2 cellular contexts compared by ENCODE assay signal in genomic region chr13:112057736-112058518, GRCh38.
TF ChIP-seq lines count a peak whose summit lies in the region.

No MANE protein-coding gene starts in this region.

TF ChIP-seq in HEK293, 187 proteins besides CTCF, POLR2A, EP300 and RAD21 (continues in another document):
- TF ChIP-seq, protein P1, sequence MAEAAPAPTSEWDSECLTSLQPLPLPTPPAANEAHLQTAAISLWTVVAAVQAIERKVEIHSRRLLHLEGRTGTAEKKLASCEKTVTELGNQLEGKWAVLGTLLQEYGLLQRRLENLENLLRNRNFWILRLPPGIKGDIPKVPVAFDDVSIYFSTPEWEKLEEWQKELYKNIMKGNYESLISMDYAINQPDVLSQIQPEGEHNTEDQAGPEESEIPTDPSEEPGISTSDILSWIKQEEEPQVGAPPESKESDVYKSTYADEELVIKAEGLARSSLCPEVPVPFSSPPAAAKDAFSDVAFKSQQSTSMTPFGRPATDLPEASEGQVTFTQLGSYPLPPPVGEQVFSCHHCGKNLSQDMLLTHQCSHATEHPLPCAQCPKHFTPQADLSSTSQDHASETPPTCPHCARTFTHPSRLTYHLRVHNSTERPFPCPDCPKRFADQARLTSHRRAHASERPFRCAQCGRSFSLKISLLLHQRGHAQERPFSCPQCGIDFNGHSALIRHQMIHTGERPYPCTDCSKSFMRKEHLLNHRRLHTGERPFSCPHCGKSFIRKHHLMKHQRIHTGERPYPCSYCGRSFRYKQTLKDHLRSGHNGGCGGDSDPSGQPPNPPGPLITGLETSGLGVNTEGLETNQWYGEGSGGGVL (tag by site-specific recombination; IDR thresholded peaks at IDR 0.05) = 0 out of 2 replicates have a peak, but pooled peaks have one; percentile 7
- no peak for TF ChIP-seq ZNF645 (tag by site-specific recombination; IDR thresholded peaks at IDR 0.05)
- TF ChIP-seq ZNF701 (tag by site-specific recombination; IDR thresholded peaks at IDR 0.05) = no peak
- TF ChIP-seq MEIS1 (CRISPR knock-in tag; IDR thresholded peaks at IDR 0.05; ENCODE audit: borderline replicate concordance) = no peak
- peak; percentile 75 for TF ChIP-seq GLIS2 (tag by site-specific recombination; IDR thresholded peaks at IDR 0.05)
- no peak for TF ChIP-seq ZNF274 (IDR thresholded peaks at IDR 0.05; ENCODE audit: low read length)
- TF ChIP-seq ZNF274 (tag by site-specific recombination; IDR thresholded peaks at IDR 0.05; ENCODE audit: borderline replicate concordance) = no peak
- peak; percentile 82 for TF ChIP-seq ZNF18 (tag by site-specific recombination; IDR thresholded peaks at IDR 0.05)
- TF ChIP-seq SP7 (tag by site-specific recombination; IDR thresholded peaks at IDR 0.05) = peak; percentile 38
- TF ChIP-seq ZNF23 (tag by site-specific recombination; IDR thresholded peaks at IDR 0.05; ENCODE audit: borderline replicate concordance) = no peak
- TF ChIP-seq ZBTB17 (tag by site-specific recombination; IDR thresholded peaks at IDR 0.05) = no peak; the same call in 1 of the 2 replicates
- TF ChIP-seq ZNF362 (tag by site-specific recombination; IDR thresholded peaks at IDR 0.05) = peak; percentile 6; the same call in 1 of the 2 replicates
- TF ChIP-seq ZBTB20 (tag by site-specific recombination; IDR thresholded peaks at IDR 0.05) = peak; percentile 48; the same call in 1 of the 2 replicates
- TF ChIP-seq ZSCAN4 (tag by site-specific recombination; IDR thresholded peaks at IDR 0.05) = no peak
- TF ChIP-seq ZFP37 (tag by site-specific recombination; IDR thresholded peaks at IDR 0.05) = no peak
- peak; percentile 41; the same call in 1 of the 2 replicates for TF ChIP-seq SP2 (tag by site-specific recombination; IDR thresholded peaks at IDR 0.05)
- TF ChIP-seq BCL11B (tag by site-specific recombination; IDR thresholded peaks at IDR 0.05; ENCODE audit: low read depth) = no peak
- TF ChIP-seq ZBTB8A (tag by site-specific recombination; IDR thresholded peaks at IDR 0.05) = peak; percentile 98
- no peak for TF ChIP-seq ZFP3 (tag by site-specific recombination; IDR thresholded peaks at IDR 0.05; ENCODE audit: low read depth)
- TF ChIP-seq KLF10 (tag by site-specific recombination; IDR thresholded peaks at IDR 0.05) = no peak
- no peak for TF ChIP-seq ZFP41 (tag by site-specific recombination; IDR thresholded peaks at IDR 0.05; ENCODE audit: borderline replicate concordance)
- no peak for TF ChIP-seq ZNF623 (tag by site-specific recombination; IDR thresholded peaks at IDR 0.05)
- TF ChIP-seq, protein P2, sequence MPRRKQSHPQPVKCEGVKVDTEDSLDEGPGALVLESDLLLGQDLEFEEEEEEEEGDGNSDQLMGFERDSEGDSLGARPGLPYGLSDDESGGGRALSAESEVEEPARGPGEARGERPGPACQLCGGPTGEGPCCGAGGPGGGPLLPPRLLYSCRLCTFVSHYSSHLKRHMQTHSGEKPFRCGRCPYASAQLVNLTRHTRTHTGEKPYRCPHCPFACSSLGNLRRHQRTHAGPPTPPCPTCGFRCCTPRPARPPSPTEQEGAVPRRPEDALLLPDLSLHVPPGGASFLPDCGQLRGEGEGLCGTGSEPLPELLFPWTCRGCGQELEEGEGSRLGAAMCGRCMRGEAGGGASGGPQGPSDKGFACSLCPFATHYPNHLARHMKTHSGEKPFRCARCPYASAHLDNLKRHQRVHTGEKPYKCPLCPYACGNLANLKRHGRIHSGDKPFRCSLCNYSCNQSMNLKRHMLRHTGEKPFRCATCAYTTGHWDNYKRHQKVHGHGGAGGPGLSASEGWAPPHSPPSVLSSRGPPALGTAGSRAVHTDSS (tag by site-specific recombination; IDR thresholded peaks at IDR 0.05) = no peak
- TF ChIP-seq ZNF112 (tag by site-specific recombination; IDR thresholded peaks at IDR 0.05) = no peak
- no peak for TF ChIP-seq ZNF202 (tag by site-specific recombination; IDR thresholded peaks at IDR 0.05; ENCODE audit: borderline replicate concordance)

TF ChIP-seq in K562, 482 proteins besides CTCF, POLR2A, EP300 and RAD21 (continued from another document):
- TF ChIP-seq MLLT1 (IDR thresholded peaks at IDR 0.05) (no peak), TCF3 (CRISPR knock-in tag; IDR thresholded peaks at IDR 0.05) (0 out of 2 replicates have a peak, but pooled peaks have one; percentile 19), SRSF1 (IDR thresholded peaks at IDR 0.05; ENCODE audit: low read depth, low read length) (no peak), NBN (IDR thresholded peaks at IDR 0.05; ENCODE audit: low read depth) (no peak)
